ENCODE assay signal across 21 cellular contexts in the genomic region with DNA sequence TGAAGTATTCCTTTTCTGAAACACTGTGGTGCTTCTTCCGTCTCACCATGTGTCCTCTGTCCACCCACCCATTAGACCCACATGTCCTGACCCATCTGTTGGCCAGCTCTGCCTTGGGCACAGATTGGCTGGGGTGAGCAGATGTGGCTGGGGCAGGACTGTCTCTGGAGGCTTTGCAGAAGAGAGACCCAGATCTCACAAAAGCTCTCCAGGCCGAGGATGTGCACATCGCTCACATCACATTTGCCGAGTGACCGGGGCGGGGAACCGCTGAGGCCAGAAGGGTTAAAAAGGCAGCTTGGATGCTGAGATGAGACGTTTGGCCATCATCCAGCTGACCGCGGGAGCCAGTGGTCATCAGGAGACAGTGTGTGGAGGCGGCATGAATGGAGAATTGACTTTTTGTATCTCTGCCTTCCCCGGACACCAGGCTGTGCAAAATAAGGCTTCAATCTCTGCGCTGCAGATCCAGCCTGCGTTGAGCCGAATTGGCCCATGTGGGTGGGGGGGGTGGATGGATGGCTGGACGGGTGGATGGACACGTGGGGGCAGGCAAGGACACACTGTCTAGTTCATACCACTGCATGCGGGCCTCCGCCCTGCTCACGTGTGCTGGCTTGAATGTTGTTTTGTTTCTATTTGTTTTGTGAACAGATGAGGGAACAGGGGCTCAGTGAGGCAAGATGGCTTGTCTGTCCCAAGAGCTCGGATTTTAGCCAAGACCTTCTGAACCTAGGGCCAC. TPM values are rescaled to one million over a fixed set of nuclear protein-coding genes. Genes with fewer than 3 reads are reported as not detected.
DNase-seq lines count a peak whose midpoint lies in the region; ATAC-seq, FAIRE-seq and TF ChIP-seq lines count a peak whose summit lies in the region.
"Had no signal": no experiment of that assay in that cellular context is flagged by ENCODE, and none has a peak within 500 bp of the region (broad histone marks: within the 10 kb centered on the region; RNA-seq: fewer than 3 reads in every experiment).

No MANE protein-coding gene starts in this region.

- H3K36me3 Mint-ChIP-seq in activated naive CD4-positive, alpha-beta T cell treated with anti-CD3 and anti-CD28 coated beads, Interleukin-2, amount 10 ng/mL, durations not matched to agents 7 days and 5 days, result no peaks in the 10 kb centered on the region

- H2BK5ac ChIP-seq in neuronal stem cell (ENCODE audit: low read length), result no peak overlapping the region

- H3K4me2 ChIP-seq in neuronal stem cell (ENCODE audit: insufficient read depth, low read length, poor library complexity, severe bottlenecking), result no peak overlapping the region
- H3K4me2 ChIP-seq: KMS-11 had no signal

- intact Hi-C loops in vagina (cut with DNase I), result no loop called here

- peaks cover 0 to 3% of the 10 kb centered on the region in 2 donors for H3K36me3 ChIP-seq in neuronal stem cell (replicated peaks in 1 of 2; ENCODE audit: control insufficient read depth in 2 of 2, insufficient read depth in 2 of 2, low read length in 2 of 2)
- H3K36me3 ChIP-seq in vagina, result no peaks in the 10 kb centered on the region
- H3K36me3 ChIP-seq: breast epithelium had no signal

- H3K14ac ChIP-seq in neuronal stem cell (ENCODE audit: low read length), result no peak overlapping the region

- no peaks in the 10 kb centered on the region for H3K4me1 Mint-ChIP-seq in activated naive CD4-positive, alpha-beta T cell treated with anti-CD3 and anti-CD28 coated beads, Interleukin-2, amount 10 ng/mL, durations not matched to agents 7 days and 5 days

- H3K18ac ChIP-seq in neuronal stem cell (ENCODE audit: low read length), result peak overlapping the region; percentile 31

- H3K27ac ChIP-seq in neuronal stem cell (replicated peaks; ENCODE audit: low read length) (no peak overlapping the region), vagina (peak overlapping the region; percentile 11)
- H3K27ac ChIP-seq: breast epithelium, KMS-11, left lung had no signal

- peak overlapping the region; percentile 0 for H3K9ac ChIP-seq in neuronal stem cell (ENCODE audit: low read depth, low read length, poor library complexity)
- H3K9ac ChIP-seq: KMS-11 had no signal

- no peak for FAIRE-seq in GM19239 (lab: Jason Lieb, UNC)
- FAIRE-seq: H1 had no signal

- peak overlapping the region; percentile 9 for H2BK15ac ChIP-seq in neuronal stem cell (ENCODE audit: low read length)

- TF ChIP-seq CTCF in foreskin fibroblast (IDR thresholded peaks at IDR 0.05; ENCODE audit: low read depth, low read length) (no peak), vagina (IDR thresholded peaks at IDR 0.05) (no peak), GM10266 (IDR thresholded peaks at IDR 0.05; ENCODE audit: control insufficient read depth, insufficient read depth, low read depth, missing control alignments) (no peak)

- H4K91ac ChIP-seq in neuronal stem cell (ENCODE audit: low read depth, low read length, poor library complexity), result no peak overlapping the region

- H3K4me1 ChIP-seq in neuronal stem cell (ENCODE audit: control insufficient read depth in 2 of 2, insufficient read depth in 1 of 2, low read depth in 1 of 2, low read length in 2 of 2) (peaks cover 0 to 2% of the 10 kb centered on the region in 2 donors), vagina (peaks cover 17% of the 10 kb centered on the region)

- no peak overlapping the region for H2AK5ac ChIP-seq in neuronal stem cell (ENCODE audit: low read depth, low read length)

- H2BK12ac ChIP-seq in neuronal stem cell (ENCODE audit: low read length), result no peak overlapping the region

- WGBS in neuronal stem cell (ENCODE audit: extremely low coverage in 2 of 2, insufficient read length in 2 of 2, insufficient replicate concordance in 1 of 2), 2 donors, result no CpG with 5 or more reads among the region's 21 CpGs

- no peak overlapping the region for H2AFZ ChIP-seq in neuronal stem cell (ENCODE audit: low read length)

- no peak for TF ChIP-seq POLR2A in vagina (IDR thresholded peaks at IDR 0.05)

- H3K23ac ChIP-seq in neuronal stem cell (ENCODE audit: low read depth, low read length, poor library complexity), result no peak overlapping the region

- no peaks in the 10 kb centered on the region for H3K79me1 ChIP-seq in neuronal stem cell (ENCODE audit: low read depth, low read length)

- H2BK120ac ChIP-seq in neuronal stem cell (ENCODE audit: low read depth, low read length), result no peak overlapping the region

- H3K4me3 ChIP-seq in foreskin fibroblast (ENCODE audit: low read depth in 1 of 2, low read length in 2 of 2) (no peak overlapping the region), neuronal stem cell (ENCODE audit: low read length in 2 of 2) (peak overlapping the region in 1 of 2 donors; percentile 20), vagina (no peak overlapping the region)
- H3K4me3 ChIP-seq: breast epithelium, left lung had no signal

- no peak overlapping the region for H4K8ac ChIP-seq in neuronal stem cell (ENCODE audit: low read depth, low read length)

- H3K27me3 Mint-ChIP-seq in activated naive CD4-positive, alpha-beta T cell treated with anti-CD3 and anti-CD28 coated beads, Interleukin-2, amount 10 ng/mL, durations not matched to agents 7 days and 5 days, result peaks cover 38% of the 10 kb centered on the region

- peak; percentile 1 for DNase-seq in activated naive CD4-positive, alpha-beta T cell treated with Interleukin-2 at 50 U/mL for 16 hours
- DNase-seq in activated naive CD4-positive, alpha-beta T cell treated with anti-CD3 and anti-CD28 coated beads, Interleukin-2, amount 10 ng/mL, durations not matched to agents 7 days and 5 days, result no peak
- DNase-seq in foreskin fibroblast (peak; percentile 33 to 61), neuronal stem cell (ENCODE audit: low spot score) (no peak), vagina (ENCODE audit: extremely low spot score in 2 of 2) (no peak), GM10266 (ENCODE audit: extremely low spot score) (no peak), GM19239 (ENCODE audit: insufficient read length, low spot score) (no peak)
- DNase-seq: activated CD4-positive, alpha-beta T cell treated with anti-CD3 and anti-CD28 coated beads for 48 hours; NCI-H187; NCI-H510A; PC-3; stimulated activated naive CD4-positive, alpha-beta T cell treated with Interleukin-2 at 50 U/mL for 16 hours had no signal

- H3K9me3 Mint-ChIP-seq in activated naive CD4-positive, alpha-beta T cell treated with anti-CD3 and anti-CD28 coated beads, Interleukin-2, amount 10 ng/mL, durations not matched to agents 7 days and 5 days, result peaks cover 10% of the 10 kb centered on the region

- ATAC-seq in HG03432 (IDR thresholded peaks at IDR 0.05; ENCODE audit: unreplicated experiment), result no peak
- ATAC-seq: left lung; naive thymus-derived CD4-positive, alpha-beta T cell; PC-3 had no signal

- no peak overlapping the region for H3K4ac ChIP-seq in neuronal stem cell (ENCODE audit: low read length)

- no peak overlapping the region for H3K27ac Mint-ChIP-seq in activated naive CD4-positive, alpha-beta T cell treated with anti-CD3 and anti-CD28 coated beads, Interleukin-2, amount 10 ng/mL, durations not matched to agents 7 days and 5 days

- no peak overlapping the region for H3K4me3 Mint-ChIP-seq in activated naive CD4-positive, alpha-beta T cell treated with anti-CD3 and anti-CD28 coated beads, Interleukin-2, amount 10 ng/mL, durations not matched to agents 7 days and 5 days
- H3K4me3 Mint-ChIP-seq: naive thymus-derived CD4-positive, alpha-beta T cell had no signal

- peaks cover 7 to 35% (median 26%) of the 10 kb centered on the region in 3 experiments for H3K27me3 ChIP-seq in neuronal stem cell (ENCODE audit: control insufficient read depth in 3 of 3, insufficient read depth in 3 of 3, low read depth in 1 of 3, low read length in 3 of 3)
- H3K27me3 ChIP-seq in vagina, result no peaks in the 10 kb centered on the region

- CTCF ChIA-PET in activated naive CD4-positive, alpha-beta T cell treated with anti-CD3 and anti-CD28 coated beads, Interleukin-2, amount 10 ng/mL, durations not matched to agents 7 days and 5 days (lab: Charles Lee), result no interaction called here

- H3K9me3 ChIP-seq in neuronal stem cell (replicated peaks in 1 of 2; ENCODE audit: control insufficient read depth in 2 of 2, insufficient read depth in 1 of 2, low read depth in 1 of 2, low read length in 2 of 2), result peaks cover 0 to 8% of the 10 kb centered on the region in 2 donors
- H3K9me3 ChIP-seq in vagina, result no peaks in the 10 kb centered on the region
- H3K9me3 ChIP-seq: breast epithelium, Caco-2, left lung had no signal

RNA-seq across cellular contexts. Expression of a gene that starts 6.1 kb away (rescaled TPM):
- polyA plus RNA-seq in neuronal stem cell (2013, experiment 1 of 2), result 0.40 TPM
- polyA plus RNA-seq in neuronal stem cell (2013, experiment 2 of 2), result 0.39 TPM
- total RNA-seq in vagina, result 4.9 TPM
- polyA plus RNA-seq: naive thymus-derived CD4-positive, alpha-beta T cell had no signal

RNA-seq across cellular contexts. Expression of a gene that starts 19.4 kb away (rescaled TPM):
- polyA plus RNA-seq in neuronal stem cell (2013, experiment 1 of 2), result 48.8 TPM
- 46.1 TPM for polyA plus RNA-seq in neuronal stem cell (2013, experiment 2 of 2)
- total RNA-seq in vagina, result 508 TPM

RNA-seq across cellular contexts. Expression of a gene that starts 47.3 kb away (rescaled TPM):
- not detected for polyA plus RNA-seq in neuronal stem cell (2013, experiment 1 of 2)
- not detected for polyA plus RNA-seq in neuronal stem cell (2013, experiment 2 of 2)
- not detected for total RNA-seq in vagina
- total RNA-seq: breast epithelium; Caco-2; H1; left lung; naive thymus-derived CD4-positive, alpha-beta T cell; PC-3; renal cortical epithelial cell; T-helper 1 cell treated with Interleukin-12 subunit alpha and Interleukin-12 subunit beta and Interleukin-4 antibody, amounts not matched to agents 30 ng/mL and 1 ng/mL, for 36 hours had no signal
- polyA plus RNA-seq: H1; naive thymus-derived CD4-positive, alpha-beta T cell had no signal

Comparison
In these comparisons a context has a peak if more than half of its experiments do, and no peak if none do; other contexts are left out.
1. DNase-seq: peak in activated naive CD4-positive, alpha-beta T cell treated with Interleukin-2 at 50 U/mL for 16 hours (single experiment) and foreskin fibroblast (2 of 2); none in activated naive CD4-positive, alpha-beta T cell treated with anti-CD3 and anti-CD28 coated beads, Interleukin-2, amount 10 ng/mL, durations not matched to agents 7 days and 5 days (single experiment), neuronal stem cell (single experiment), vagina (0 of 2), GM10266 (single experiment) and GM19239 (single experiment).